9 cellular contexts compared by ENCODE assay signal in genomic region chr9:84393266-84393905, GRCh38. TPM values are rescaled to one million over a fixed set of nuclear protein-coding genes. Genes with fewer than 3 reads are reported as not detected.
"Had no signal": no experiment of that assay in that cellular context is flagged by ENCODE, and none has a peak within 500 bp of the region (broad histone marks: within the 10 kb centered on the region; RNA-seq: fewer than 3 reads in every experiment).

No MANE protein-coding gene starts in this region.

- H3K4me3 Mint-ChIP-seq: activated CD8-positive, alpha-beta T cell treated with anti-CD3 and anti-CD28 coated beads, Interleukin-2, amount 10 ng/mL, durations not matched to agents 7 days and 5 days; activated naive CD8-positive, alpha-beta T cell treated with anti-CD3 and anti-CD28 coated beads, Interleukin-2, amount 50 U/mL, for 24 hours; neural crest cell had no signal

- H3K27ac Mint-ChIP-seq: activated CD8-positive, alpha-beta T cell treated with anti-CD3 and anti-CD28 coated beads, Interleukin-2, amount 10 ng/mL, durations not matched to agents 7 days and 5 days; activated naive CD8-positive, alpha-beta T cell treated with anti-CD3 and anti-CD28 coated beads, Interleukin-2, amount 50 U/mL, for 24 hours had no signal

- H3K27me3 ChIP-seq: hepatocyte had no signal

- H3K4me2 ChIP-seq: hepatocyte had no signal

- H3K9me3 Mint-ChIP-seq: activated naive CD8-positive, alpha-beta T cell treated with anti-CD3 and anti-CD28 coated beads, Interleukin-2, amount 50 U/mL, for 24 hours had no signal

- DNase-seq: activated CD4-positive, alpha-beta T cell treated with anti-CD3 and anti-CD28 coated beads for 48 hours; activated CD8-positive, alpha-beta memory T cell treated with anti-CD3 and anti-CD28 coated beads, Interleukin-2, amount 50 U/mL, for 48 hours; activated CD8-positive, alpha-beta T cell treated with anti-CD3 and anti-CD28 coated beads, Interleukin-2, amount 10 ng/mL, durations not matched to agents 7 days and 5 days; activated naive CD4-positive, alpha-beta T cell treated with Interleukin-2 at 50 U/mL for 16 hours; activated naive CD8-positive, alpha-beta T cell treated with anti-CD3 and anti-CD28 coated beads, Interleukin-2, amount 50 U/mL, for 24 hours; stimulated activated CD4-positive, alpha-beta T cell treated with anti-CD3 and anti-CD28 coated beads, Interleukin-4, amount 100 ng/mL, for 1 hour had no signal

- H2AFZ ChIP-seq: hepatocyte, parathyroid adenoma had no signal

- H3K4me1 Mint-ChIP-seq: activated naive CD8-positive, alpha-beta T cell treated with anti-CD3 and anti-CD28 coated beads, Interleukin-2, amount 50 U/mL, for 24 hours had no signal

- H3K79me2 ChIP-seq: hepatocyte, parathyroid adenoma had no signal

- ATAC-seq: activated CD8-positive, alpha-beta T cell treated with anti-CD3 and anti-CD28 coated beads, Interleukin-2, amount 10 ng/mL, durations not matched to agents 7 days and 5 days; activated naive CD8-positive, alpha-beta T cell treated with anti-CD3 and anti-CD28 coated beads, Interleukin-2, amount 50 U/mL, for 24 hours had no signal

- H3K9ac ChIP-seq: parathyroid adenoma had no signal

- H3K4me3 ChIP-seq: hepatocyte had no signal

- H3K4me1 ChIP-seq: parathyroid adenoma had no signal

- H3K27ac ChIP-seq: hepatocyte, parathyroid adenoma had no signal

RNA-seq across cellular contexts. Expression of gene SLC28A3, which starts 52.8 kb away (rescaled TPM):
- total RNA-seq: activated CD8-positive, alpha-beta T cell treated with anti-CD3 and anti-CD28 coated beads, Interleukin-2, amount 10 ng/mL, durations not matched to agents 7 days and 5 days; neural crest cell had no signal
